In genomic region chrX:40088299-40088625, GRCh38 we compare ENCODE assay signal across 2 cellular contexts.
TF ChIP-seq lines count a peak whose summit lies in the region.

No MANE protein-coding gene starts in this region.

TF ChIP-seq in H1, 55 proteins besides CTCF, POLR2A, EP300 and RAD21:
- no peak for TF ChIP-seq CREB1 (IDR thresholded peaks at IDR 0.05)
- no peak for TF ChIP-seq RFX5 (IDR thresholded peaks at IDR 0.05; ENCODE audit: borderline replicate concordance, low read depth, low read length)
- no peak for TF ChIP-seq TBP (IDR thresholded peaks at IDR 0.05; ENCODE audit: low read depth, low read length)
- TF ChIP-seq E2F6 (IDR thresholded peaks at IDR 0.05) = no peak
- TF ChIP-seq HDAC6 (IDR thresholded peaks at IDR 0.05; ENCODE audit: low read depth, low read length) = no peak
- no peak for TF ChIP-seq CHD1 (IDR thresholded peaks at IDR 0.05; ENCODE audit: low read depth, low read length)
- TF ChIP-seq TEAD4 (IDR thresholded peaks at IDR 0.05; ENCODE audit: low read depth, low read length) = no peak
- TF ChIP-seq KDM4A (IDR thresholded peaks at IDR 0.05; ENCODE audit: low read depth, low read length, severe bottlenecking) = no peak
- no peak for TF ChIP-seq YY1 (IDR thresholded peaks at IDR 0.05; ENCODE audit: low read depth, low read length)
- no peak for TF ChIP-seq CBX8 (IDR thresholded peaks at IDR 0.05; ENCODE audit: borderline replicate concordance, low read depth, low read length)
- TF ChIP-seq CHD2 (IDR thresholded peaks at IDR 0.05; ENCODE audit: low read length) = no peak
- TF ChIP-seq MAFK (IDR thresholded peaks at IDR 0.05; ENCODE audit: low read depth, low read length) = no peak
- no peak for TF ChIP-seq NANOG (IDR thresholded peaks at IDR 0.05; ENCODE audit: insufficient read depth, low read depth, low read length, poor library complexity, severe bottlenecking)
TF ChIP-seq in H1: peak in this region for 0.

TF ChIP-seq in HEK293T, 16 proteins besides CTCF, POLR2A, EP300 and RAD21:
- TF ChIP-seq LEF1 (IDR thresholded peaks at IDR 0.05; ENCODE audit: borderline replicate concordance) (no peak), NFRKB (IDR thresholded peaks at IDR 0.05) (no peak), CTBP1 (IDR thresholded peaks at IDR 0.05; ENCODE audit: borderline replicate concordance) (no peak), SUZ12 (IDR thresholded peaks at IDR 0.05) (no peak), PKNOX1 (IDR thresholded peaks at IDR 0.05) (no peak), ARNT (IDR thresholded peaks at IDR 0.05) (no peak), SP1 (IDR thresholded peaks at IDR 0.05) (no peak), FOXK2 (IDR thresholded peaks at IDR 0.05) (no peak), FOXA1 (IDR thresholded peaks at IDR 0.05) (no peak), BHLHE40 (IDR thresholded peaks at IDR 0.05; ENCODE audit: borderline replicate concordance) (no peak), L3MBTL2 (conservative IDR thresholded peaks at IDR 0.05) (no peak), ELF4 (IDR thresholded peaks at IDR 0.05) (no peak), HDGF (IDR thresholded peaks at IDR 0.05; ENCODE audit: borderline replicate concordance) (no peak), ZNF384 (IDR thresholded peaks at IDR 0.05) (no peak), TARDBP (IDR thresholded peaks at IDR 0.05) (no peak), FOXM1 (IDR thresholded peaks at IDR 0.05; ENCODE audit: borderline replicate concordance) (no peak)
